1 cellular context compared by ENCODE assay signal in genomic region chr22:22408269-22408668, GRCh38.
A peak's percentile ranks its signal among the peaks of the same experiment; 100 is the strongest.
TF ChIP-seq lines count a peak whose summit lies in the region.

No MANE protein-coding gene starts in this region.

TF ChIP-seq in K562, 482 proteins besides CTCF, POLR2A, EP300 and RAD21:
- 0 out of 2 replicates have a peak, but pooled peaks have one; percentile 13 for TF ChIP-seq ARID3B (CRISPR knock-in tag; IDR thresholded peaks at IDR 0.05; ENCODE audit: borderline replicate concordance)
- no peak for TF ChIP-seq BCLAF1 (IDR thresholded peaks at IDR 0.05; ENCODE audit: borderline replicate concordance in 1 of 2, control insufficient read depth in 1 of 2, low read depth in 2 of 2, low read length in 1 of 2)
- peak; percentile 57; the same call in 1 of the 2 replicates for TF ChIP-seq NR2F6 (CRISPR knock-in tag; IDR thresholded peaks at IDR 0.05)
- TF ChIP-seq STAG1 (CRISPR knock-in tag; IDR thresholded peaks at IDR 0.05; ENCODE audit: borderline replicate concordance) = 0 out of 2 replicates have a peak, but pooled peaks have one; percentile 5
- no peak for TF ChIP-seq ZBTB40 (IDR thresholded peaks at IDR 0.05)
- TF ChIP-seq ZBTB40 (CRISPR knock-in tag; IDR thresholded peaks at IDR 0.05) = no peak
- 0 out of 2 replicates have a peak, but pooled peaks have one; percentile 68 for TF ChIP-seq HNRNPUL1 (IDR thresholded peaks at IDR 0.05; ENCODE audit: low read length)
